ENCODE assay signal across 23 cellular contexts in the genomic region with DNA sequence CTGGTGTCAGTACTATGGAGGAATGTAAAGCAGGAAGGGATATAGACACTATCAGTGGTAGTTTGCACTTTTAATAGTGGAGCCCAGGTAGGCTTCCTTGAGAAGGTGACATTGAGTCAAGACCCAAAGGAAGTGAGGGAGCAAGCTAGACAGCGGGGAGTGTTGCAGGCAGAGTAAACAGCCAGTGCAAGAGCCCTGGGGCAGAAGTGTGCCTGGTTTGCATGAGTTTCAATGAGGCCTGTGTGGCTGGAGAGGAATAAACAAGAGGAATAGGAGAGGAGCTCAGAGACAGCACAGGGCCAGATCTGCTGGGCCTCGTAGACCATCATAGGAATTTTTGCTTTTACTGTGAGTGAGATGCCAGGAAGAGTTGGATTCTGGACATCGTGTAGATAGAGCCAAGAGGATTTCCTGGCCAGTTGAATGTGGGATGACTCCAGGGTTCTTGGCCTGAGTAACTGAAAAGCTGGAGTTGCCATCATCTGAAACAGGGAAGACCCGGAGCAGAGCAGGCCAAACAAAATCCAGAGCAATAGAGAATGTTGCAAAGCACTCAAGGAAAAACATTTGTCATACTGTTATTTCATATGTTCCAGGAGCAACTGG.
"Had no signal": no experiment of that assay in that cellular context is flagged by ENCODE, and none has a peak within 500 bp of the region (broad histone marks: within the 10 kb centered on the region; RNA-seq: fewer than 3 reads in every experiment).

No MANE protein-coding gene starts in this region.

- H3K36me3 ChIP-seq: gastrocnemius medialis, lower lobe of right lung had no signal

- H3K9me3 Mint-ChIP-seq: activated naive CD8-positive, alpha-beta T cell treated with anti-CD3 and anti-CD28 coated beads, Interleukin-2, amount 10 ng/mL, durations not matched to agents 7 days and 5 days; activated T-cell treated with anti-CD3 and anti-CD28 coated beads, Interleukin-2, amount 50 U/mL, for 4 hours; activated T-helper 2 cell treated with anti-CD3 and anti-CD28 coated beads, Interferon-gamma antibody, Interleukin-2, Interleukin-4, amounts not matched to agents 10 μg/mL and 5 μg/mL and 100 μg/mL, durations not matched to agents 14 hours and 24 hours and 36 hours; naive thymus-derived CD4-positive, alpha-beta T cell; T-helper 1 cell treated with Interleukin-12 subunit alpha and Interleukin-12 subunit beta and Interleukin-4 antibody, amounts not matched to agents 30 μg/mL and 1 μg/mL, for 36 hours had no signal

- H3K27me3 ChIP-seq: gastrocnemius medialis had no signal

- H3K27ac ChIP-seq: gastrocnemius medialis, lower lobe of right lung had no signal

- H3K4me3 Mint-ChIP-seq: activated naive CD8-positive, alpha-beta T cell treated with anti-CD3 and anti-CD28 coated beads, Interleukin-2, amount 10 ng/mL, durations not matched to agents 7 days and 5 days; activated T-cell treated with anti-CD3 and anti-CD28 coated beads, Interleukin-2, amount 50 U/mL, for 4 hours; naive thymus-derived CD4-positive, alpha-beta T cell; T-helper 1 cell treated with Interleukin-12 subunit alpha and Interleukin-12 subunit beta and Interleukin-4 antibody, amounts not matched to agents 30 μg/mL and 1 μg/mL, for 36 hours had no signal

- H3K27ac Mint-ChIP-seq: activated naive CD8-positive, alpha-beta T cell treated with anti-CD3 and anti-CD28 coated beads, Interleukin-2, amount 10 ng/mL, durations not matched to agents 7 days and 5 days; activated T-helper 2 cell treated with anti-CD3 and anti-CD28 coated beads, Interferon-gamma antibody, Interleukin-2, Interleukin-4, amounts not matched to agents 10 μg/mL and 5 μg/mL and 100 μg/mL, durations not matched to agents 14 hours and 24 hours and 36 hours; naive thymus-derived CD4-positive, alpha-beta T cell; progenitor cell of endocrine pancreas; T-helper 1 cell treated with Interleukin-12 subunit alpha and Interleukin-12 subunit beta and Interleukin-4 antibody, amounts not matched to agents 30 μg/mL and 1 μg/mL, for 36 hours had no signal

- H3K36me3 Mint-ChIP-seq: activated naive CD8-positive, alpha-beta T cell treated with anti-CD3 and anti-CD28 coated beads, Interleukin-2, amount 10 ng/mL, durations not matched to agents 7 days and 5 days; naive thymus-derived CD4-positive, alpha-beta T cell had no signal

- H3K9me3 ChIP-seq: gastrocnemius medialis, lower lobe of right lung had no signal

- ATAC-seq: activated T-cell treated with anti-CD3 and anti-CD28 coated beads, Interleukin-2, amount 50 U/mL, for 4 hours; gastrocnemius medialis; lower lobe of right lung; naive thymus-derived CD4-positive, alpha-beta T cell had no signal

- DNase-seq: activated CD4-positive, alpha-beta T cell treated with anti-CD3 and anti-CD28 coated beads for 4 hours; activated CD4-positive, alpha-beta T cell treated with anti-CD3 and anti-CD28 coated beads, Interleukin-2, amount 50 U/mL, for 48 hours; activated CD4-positive, CD25-positive, alpha-beta regulatory T cell; activated CD8-positive, alpha-beta memory T cell treated with anti-CD3 and anti-CD28 coated beads, Interleukin-2, amount 50 U/mL, for 48 hours; activated naive CD4-positive, alpha-beta T cell; activated naive CD8-positive, alpha-beta T cell treated with anti-CD3 and anti-CD28 coated beads, Interleukin-2, amount 10 ng/mL, durations not matched to agents 7 days and 5 days; activated T-cell treated with anti-CD3 and anti-CD28 coated beads, Interleukin-2, amount 50 U/mL, for 4 hours; amygdala; dermis blood vessel endothelial cell; effector CD8-positive, alpha-beta T cell; gastrocnemius medialis; head of caudate nucleus; hypothalamus; lower lobe of right lung; mesendoderm; naive thymus-derived CD4-positive, alpha-beta T cell; retina; stimulated activated CD4-positive, alpha-beta T cell treated with anti-CD3 and anti-CD28 coated beads, Interleukin-4, amount 100 ng/mL, for 24 hours; stimulated activated naive CD4-positive, alpha-beta T cell treated with Interleukin-2 at 50 U/mL for 16 hours; T1000 had no signal

- H3K4me3 ChIP-seq: gastrocnemius medialis, lower lobe of right lung had no signal
